Comparison of ENCODE assay signal across 16 cellular contexts in genomic region chr10:29140991-29141390, GRCh38.
DNase-seq lines count a peak whose midpoint lies in the region.
"Had no signal": no experiment of that assay in that cellular context is flagged by ENCODE, and none has a peak within 500 bp of the region (broad histone marks: within the 10 kb centered on the region; RNA-seq: fewer than 3 reads in every experiment).

No MANE protein-coding gene starts in this region.

- peak overlapping the region; percentile 75 for H3K18ac ChIP-seq in trophoblast cell (ENCODE audit: low read length)

- H3K9ac ChIP-seq in ES-I3 (ENCODE audit: low read depth, low read length) (peak overlapping the region; percentile 35), trophoblast cell (ENCODE audit: low read length) (no peak overlapping the region)

- peak overlapping the region; percentile 98 for H4K91ac ChIP-seq in trophoblast cell (ENCODE audit: low read depth, low read length)

- H4K8ac ChIP-seq in trophoblast cell (ENCODE audit: low read depth, low read length) = peak overlapping the region; percentile 86

- H4K12ac ChIP-seq in trophoblast cell (ENCODE audit: low read depth, low read length) = peak overlapping the region; percentile 63

- no peak overlapping the region for H3K23ac ChIP-seq in trophoblast cell (ENCODE audit: low read length)

- H3K4ac ChIP-seq in trophoblast cell (ENCODE audit: low read depth, low read length) = peak overlapping the region; percentile 94

- no CpG with 5 or more reads among the region's 2 CpGs for WGBS in trophoblast cell (ENCODE audit: extremely low coverage, insufficient coverage, insufficient read length)

- peak overlapping the region; percentile 99 for H2BK5ac ChIP-seq in trophoblast cell (ENCODE audit: low read depth, low read length, poor library complexity)

- H2AFZ ChIP-seq in trophoblast cell (ENCODE audit: insufficient read depth, low read length, poor library complexity) = peak overlapping the region; percentile 94

- H3K79me2 ChIP-seq in trophoblast cell (ENCODE audit: control insufficient read depth, insufficient read depth, low read length, poor library complexity) = peaks cover 13% of the 10 kb centered on the region

- no peak overlapping the region for H3K4me3 ChIP-seq in trophoblast cell (ENCODE audit: low read depth, low read length)
- H3K4me3 ChIP-seq: esophagus muscularis mucosa, thyroid gland had no signal

- H3K9me3 ChIP-seq in ES-I3 (ENCODE audit: control insufficient read depth, insufficient read depth, low read length) (no peaks in the 10 kb centered on the region), trophoblast cell (ENCODE audit: insufficient read depth, low read depth, low read length) (no peaks in the 10 kb centered on the region)
- H3K9me3 ChIP-seq: esophagus muscularis mucosa, thyroid gland had no signal

- H3K4me1 ChIP-seq in ES-I3 (ENCODE audit: insufficient read depth, low read length) (peaks cover 24% of the 10 kb centered on the region), trophoblast cell (ENCODE audit: control insufficient read depth in 1 of 2, insufficient read depth in 2 of 2, low read length in 2 of 2) (peaks cover 10 to 15% of the 10 kb centered on the region in 2 experiments)
- H3K4me1 ChIP-seq: esophagus muscularis mucosa had no signal

- no peaks in the 10 kb centered on the region for H3K27me3 ChIP-seq in trophoblast cell (ENCODE audit: insufficient read depth, low read length)
- H3K27me3 ChIP-seq: thyroid gland had no signal

- H2AK5ac ChIP-seq in trophoblast cell (ENCODE audit: low read length) = peak overlapping the region; percentile 68

- H3K4me2 ChIP-seq in trophoblast cell (ENCODE audit: low read length) = no peak overlapping the region

- peaks cover 29% of the 10 kb centered on the region for H3K79me1 ChIP-seq in trophoblast cell (ENCODE audit: low read length)

- H3K36me3 ChIP-seq in ES-I3 (ENCODE audit: insufficient read depth, low read length) (no peaks in the 10 kb centered on the region), trophoblast cell (ENCODE audit: control insufficient read depth in 1 of 2, insufficient read depth in 2 of 2, low read length in 2 of 2) (no peaks in the 10 kb centered on the region)
- H3K36me3 ChIP-seq: esophagus muscularis mucosa, thyroid gland, WERI-Rb-1 had no signal

- peak overlapping the region; percentile 99 for H2BK120ac ChIP-seq in trophoblast cell (ENCODE audit: insufficient read depth, low read length, poor library complexity)

- peak overlapping the region; percentile 90 for H3K14ac ChIP-seq in trophoblast cell (ENCODE audit: low read length)

- peak overlapping the region; percentile 9 for H3K27ac ChIP-seq in epithelial cell of prostate
- peak overlapping the region; percentile 82 for H3K27ac ChIP-seq in trophoblast cell (ENCODE audit: low read depth, low read length)
- H3K27ac ChIP-seq: esophagus muscularis mucosa, thyroid gland, WERI-Rb-1 had no signal

- DNase-seq in RKO (ENCODE audit: low spot score) (peak; percentile 43), epithelial cell of prostate (ENCODE audit: low read depth, low spot score) (no peak), trophoblast cell (peak; percentile 61 to 84), SKM-1 treated with dmso at 0.1 percent for 144 hours (lab: John Stamatoyannopoulos, UW; ENCODE audit: unreplicated experiment) (no peak), NCI-H510A (lab: John Stamatoyannopoulos, UW) (no peak), NCI-H1436 treated with DMSO at 0.1 percent for 48 hours (lab: John Stamatoyannopoulos, UW) (no peak), DMS153 treated with DMSO at 0.1 percent for 48 hours (lab: John Stamatoyannopoulos, UW; ENCODE audit: unreplicated experiment) (no peak)
- DNase-seq: activated T-cell treated with anti-CD3 and anti-CD28 coated beads for 4 hours; central memory CD4-positive, alpha-beta T cell; left ventricle myocardium superior; NCI-H2107; RPMI8226; thyroid gland; WERI-Rb-1 had no signal

- peak overlapping the region; percentile 99 for H2BK12ac ChIP-seq in trophoblast cell (ENCODE audit: low read length)

Comparison
In these comparisons a context has a peak if more than half of its experiments do, and no peak if none do; other contexts are left out.
1. DNase-seq: peak in RKO (single experiment) and trophoblast cell (2 of 2); none in epithelial cell of prostate (single experiment), SKM-1 treated with dmso at 0.1 percent for 144 hours (single experiment), NCI-H510A (single experiment), NCI-H1436 treated with DMSO at 0.1 percent for 48 hours (single experiment) and DMS153 treated with DMSO at 0.1 percent for 48 hours (single experiment).